ENCODE assay signal across 8 cellular contexts in genomic region chr1:222654849-222655248, GRCh38. TPM values are rescaled to one million over a fixed set of nuclear protein-coding genes. Genes with fewer than 3 reads are reported as not detected.
DNase-seq lines count a peak whose midpoint lies in the region; ATAC-seq lines count a peak whose summit lies in the region.

No MANE protein-coding gene starts in this region.

- H3K27ac Mint-ChIP-seq in CD8-positive, alpha-beta memory T cell, result peak overlapping the region; percentile 80 to 97 (median 92)
- peak overlapping the region; percentile 76 for H3K27ac Mint-ChIP-seq in stimulated activated memory B cell treated with anti-CD40 and anti-IgM and Interleukin-4, amounts not matched to agents 10 μg/mL and 1 μg/mL and 100 μg/mL, for 72 hours

- no peaks in the 10 kb centered on the region for H3K27me3 Mint-ChIP-seq in CD8-positive, alpha-beta memory T cell
- H3K27me3 Mint-ChIP-seq in stimulated activated memory B cell treated with anti-CD40 and anti-IgM and Interleukin-4, amounts not matched to agents 10 μg/mL and 1 μg/mL and 100 μg/mL, for 72 hours, result no peaks in the 10 kb centered on the region

- no peaks in the 10 kb centered on the region for H3K9me3 Mint-ChIP-seq in CD8-positive, alpha-beta memory T cell
- H3K9me3 Mint-ChIP-seq in stimulated activated memory B cell treated with anti-CD40 and anti-IgM and Interleukin-4, amounts not matched to agents 10 μg/mL and 1 μg/mL and 100 μg/mL, for 72 hours, result no peaks in the 10 kb centered on the region

- DNase-seq in CD8-positive, alpha-beta memory T cell, result peak; percentile 57 to 88 (median 84)
- DNase-seq in LHCN-M2 (ENCODE audit: low read depth) (peak; percentile 8), right cardiac atrium (peak in 1 of 3 donors; percentile 55), DMS153 treated with DMSO at 0.1 percent for 48 hours (lab: John Stamatoyannopoulos, UW; ENCODE audit: unreplicated experiment) (no peak), caudate nucleus (lab: John Stamatoyannopoulos, UW) (no peak)
- peak; percentile 68 for DNase-seq in activated CD8-positive, alpha-beta memory T cell treated with anti-CD3 and anti-CD28 coated beads, Interleukin-2, amount 50 U/mL, for 4 hours

- H3K4me1 Mint-ChIP-seq in CD8-positive, alpha-beta memory T cell, result peaks cover 41 to 55% (median 50%) of the 10 kb centered on the region in 3 donors
- peaks cover 47% of the 10 kb centered on the region for H3K4me1 Mint-ChIP-seq in stimulated activated memory B cell treated with anti-CD40 and anti-IgM and Interleukin-4, amounts not matched to agents 10 μg/mL and 1 μg/mL and 100 μg/mL, for 72 hours

- POLR2A ChIA-PET in CD8-positive, alpha-beta memory T cell (lab: Charles Lee), result interaction anchor here (0.6 to 1.5 kb wide), 2 partner anchors 9 to 58 kb away, joined by 4 to 6 read pairs; no protein-coding TSS in a partner anchor

- peak overlapping the region; percentile 16 for H3K4me3 ChIP-seq in CD8-positive, alpha-beta memory T cell (ENCODE audit: low read length)
- H3K4me3 ChIP-seq in right cardiac atrium (ENCODE audit: low read length), result no peak overlapping the region

- 47% methylated on average over 5 of the region's 5 CpGs for WGBS in right cardiac atrium

- CTCF ChIA-PET in CD8-positive, alpha-beta memory T cell (lab: Charles Lee), result interaction anchor here (0.8 to 1.5 kb wide), 6 partner anchors 9 to 190 kb away, joined by 3 to 4 read pairs (median 3); no protein-coding TSS in a partner anchor

- H3K4me3 Mint-ChIP-seq in CD8-positive, alpha-beta memory T cell, result peak overlapping the region; percentile 12 to 64 (median 54)
- H3K4me3 Mint-ChIP-seq in stimulated activated memory B cell treated with anti-CD40 and anti-IgM and Interleukin-4, amounts not matched to agents 10 μg/mL and 1 μg/mL and 100 μg/mL, for 72 hours, result peak overlapping the region; percentile 27

- peak overlapping the region; percentile 73 for H3K27ac ChIP-seq in CD8-positive, alpha-beta memory T cell (ENCODE audit: low read depth, low read length)
- H3K27ac ChIP-seq in right cardiac atrium (ENCODE audit: low read length) (no peak overlapping the region), caudate nucleus (ENCODE audit: low read depth, low read length) (no peak overlapping the region)

- peaks cover 71% of the 10 kb centered on the region for H3K36me3 ChIP-seq in CD8-positive, alpha-beta memory T cell (ENCODE audit: insufficient read depth, low read length)

- peaks cover 17 to 93% (median 36%) of the 10 kb centered on the region in 3 donors for H3K36me3 Mint-ChIP-seq in CD8-positive, alpha-beta memory T cell
- H3K36me3 Mint-ChIP-seq in stimulated activated memory B cell treated with anti-CD40 and anti-IgM and Interleukin-4, amounts not matched to agents 10 μg/mL and 1 μg/mL and 100 μg/mL, for 72 hours, result peaks cover 67% of the 10 kb centered on the region

- H3K4me1 ChIP-seq in CD8-positive, alpha-beta memory T cell (ENCODE audit: insufficient read depth, low read length), result peaks cover 25% of the 10 kb centered on the region
- H3K4me1 ChIP-seq in right cardiac atrium (ENCODE audit: control insufficient read depth, insufficient read depth, low read length), result no peaks in the 10 kb centered on the region

- no peaks in the 10 kb centered on the region for H3K27me3 ChIP-seq in CD8-positive, alpha-beta memory T cell (ENCODE audit: insufficient read depth, low read length, poor library complexity, severe bottlenecking)
- no peaks in the 10 kb centered on the region for H3K27me3 ChIP-seq in right cardiac atrium (ENCODE audit: control insufficient read depth, insufficient read depth)

- ATAC-seq in GM21447 (IDR thresholded peaks at IDR 0.05; ENCODE audit: unreplicated experiment) (peak; percentile 97), right cardiac atrium (peak; percentile 51 to 70)
- ATAC-seq in stimulated activated memory B cell treated with anti-CD40 and anti-IgM and Interleukin-4, amounts not matched to agents 10 μg/mL and 1 μg/mL and 100 μg/mL, for 72 hours, result peak; percentile 98

- intact Hi-C loops in right cardiac atrium (cut with DNase I), result no loop called here

- no peaks in the 10 kb centered on the region for H3K9me3 ChIP-seq in CD8-positive, alpha-beta memory T cell (ENCODE audit: low read length)
- no peaks in the 10 kb centered on the region for H3K9me3 ChIP-seq in right cardiac atrium (ENCODE audit: control insufficient read depth, low read length)

RNA-seq across cellular contexts. Expression of gene MIA3, which starts 37.0 kb away (rescaled TPM):
- total RNA-seq in CD8-positive, alpha-beta memory T cell, result 10 to 100 TPM; 35.8 to 43.2 TPM
- 69.5 TPM for polyA plus RNA-seq in CD8-positive, alpha-beta memory T cell
- total RNA-seq in LHCN-M2 (2014; rRNA removed), result 26.2 and 37.1 TPM in 2 replicates
- 13.0 TPM for polyA plus RNA-seq in LHCN-M2 (2012)
- 10 to 100 TPM; 51.3 to 59.8 (median 57.9) TPM for total RNA-seq in right cardiac atrium
- 25.6 TPM for polyA plus RNA-seq in right cardiac atrium

RNA-seq across cellular contexts. Expression of gene AIDA, which starts 57.4 kb away (rescaled TPM):
- 10 to 100 TPM; 57.9 to 59.1 TPM for total RNA-seq in CD8-positive, alpha-beta memory T cell
- polyA plus RNA-seq in CD8-positive, alpha-beta memory T cell, result 29.2 TPM
- 49.2 and 65.3 TPM in 2 replicates for total RNA-seq in LHCN-M2 (2014; rRNA removed)
- polyA plus RNA-seq in LHCN-M2 (2012), result 52.3 TPM
- total RNA-seq in right cardiac atrium, result 10 to 100 TPM; 65.0 to 75.9 (median 66.1) TPM
- 48.5 TPM for polyA plus RNA-seq in right cardiac atrium

RNA-seq across cellular contexts. Expression of gene BROX, which starts 57.5 kb away (rescaled TPM):
- total RNA-seq in CD8-positive, alpha-beta memory T cell, result 10 to 100 TPM; 46.9 to 47.8 TPM
- polyA plus RNA-seq in CD8-positive, alpha-beta memory T cell, result 15.1 TPM
- 64.4 and 78.9 TPM in 2 replicates for total RNA-seq in LHCN-M2 (2014; rRNA removed)
- polyA plus RNA-seq in LHCN-M2 (2012), result 12.4 TPM
- 10 to 100 TPM; 25.2 to 29.6 (median 28.2) TPM for total RNA-seq in right cardiac atrium
- polyA plus RNA-seq in right cardiac atrium, result 12.7 TPM

Comparison
In these comparisons a context has a peak if more than half of its experiments do, and no peak if none do; other contexts are left out.
1. DNase-seq: peak in CD8-positive, alpha-beta memory T cell (5 of 5), LHCN-M2 (single experiment) and activated CD8-positive, alpha-beta memory T cell treated with anti-CD3 and anti-CD28 coated beads, Interleukin-2, amount 50 U/mL, for 4 hours (single experiment); none in DMS153 treated with DMSO at 0.1 percent for 48 hours (single experiment) and caudate nucleus (0 of 61).
2. Peak in every context shown above with its lines, with median percentiles within 50 percentile points of each other: ATAC-seq.